ENCODE assay signal across 27 cellular contexts in genomic region chr14:53603994-53604393, GRCh38.
DNase-seq lines count a peak whose midpoint lies in the region; ATAC-seq, FAIRE-seq and TF ChIP-seq lines count a peak whose summit lies in the region.
"Had no signal": no experiment of that assay in that cellular context is flagged by ENCODE, and none has a peak within 500 bp of the region (broad histone marks: within the 10 kb centered on the region; RNA-seq: fewer than 3 reads in every experiment).

No MANE protein-coding gene starts in this region.

- H3K36me3 Mint-ChIP-seq in activated B cell treated with CpG ODN at 0.5 μM for 24 hours (ENCODE audit: low read depth): no peaks in the 10 kb centered on the region
- H3K36me3 Mint-ChIP-seq: CD8-positive, alpha-beta memory T cell had no signal

- no peaks in the 10 kb centered on the region for H3K27me3 Mint-ChIP-seq in activated B cell treated with CpG ODN at 0.5 μM for 24 hours
- H3K27me3 Mint-ChIP-seq: CD8-positive, alpha-beta memory T cell had no signal

- WGBS in mesenchymal stem cell: 98% methylated on average over 4 of the region's 5 CpGs

- no peaks in the 10 kb centered on the region for H3K36me3 ChIP-seq in mesenchymal stem cell (ENCODE audit: control insufficient read depth in 1 of 2, insufficient read depth in 2 of 2, low read depth in 1 of 2, low read length in 2 of 2)
- H3K36me3 ChIP-seq: MG63, SJSA1 had no signal

- H3K27ac Mint-ChIP-seq in activated B cell treated with CpG ODN at 0.5 μM for 24 hours: no peak overlapping the region
- H3K27ac Mint-ChIP-seq: CD8-positive, alpha-beta memory T cell; T-helper 2 cell treated with Interferon-gamma antibody and Interleukin-4, amounts not matched to agents 5 μg/mL and 100 μg/mL, for 36 hours had no signal

- no peak for TF ChIP-seq POLR2A in GM12892 (IDR thresholded peaks at IDR 0.05; ENCODE audit: low read depth, low read length)

- H3K27me3 ChIP-seq in mesenchymal stem cell (ENCODE audit: control insufficient read depth in 1 of 2, insufficient read depth in 1 of 2, low read length in 2 of 2): no peaks in the 10 kb centered on the region
- H3K27me3 ChIP-seq: MG63 had no signal

- no peak overlapping the region for H3K27ac ChIP-seq in mesenchymal stem cell (ENCODE audit: low read length, poor library complexity, severe bottlenecking)
- H3K27ac ChIP-seq: C4-2B, PC-9, SJSA1 had no signal

- DNase-seq in GM12892 (ENCODE audit: insufficient read length) (no peak), activated B cell treated with CpG ODN at 0.5 μM for 24 hours (no peak), medulla oblongata (ENCODE audit: extremely low spot score) (no peak), GM13977 (ENCODE audit: low spot score) (no peak), cardiac septum (ENCODE audit: low spot score) (no peak), mesenchymal stem cell (no peak)
- DNase-seq: CD8-positive, alpha-beta memory T cell; DMS 273 treated with DMSO at 0.1 percent for 48 hours; DMS79; MG63; NCI-H1105 treated with DMSO at 0.1 percent for 48 hours; NCI-H146; NCI-H1930; NCI-H446; NCI-H524 treated with DMSO at 0.1 percent for 48 hours; NCI-H774; PC-9; Right ventricle myocardium superior; RPMI8226 had no signal

- no peak overlapping the region for H2AFZ ChIP-seq in mesenchymal stem cell (ENCODE audit: low read depth, low read length)
- H2AFZ ChIP-seq: PC-9 had no signal

- TF ChIP-seq CTCF in activated B cell treated with CpG ODN at 0.5 μM for 24 hours (IDR thresholded peaks at IDR 0.05) (no peak), GM13977 (IDR thresholded peaks at IDR 0.05; ENCODE audit: extremely low read depth, insufficient read depth, missing control alignments) (no peak)

- H3K18ac ChIP-seq in mesenchymal stem cell (ENCODE audit: low read depth in 1 of 2, low read length in 2 of 2): no peak overlapping the region

- no peak overlapping the region for H2BK15ac ChIP-seq in mesenchymal stem cell (ENCODE audit: low read depth, poor library complexity, severe bottlenecking)

- no peaks in the 10 kb centered on the region for H3K9me3 Mint-ChIP-seq in activated B cell treated with CpG ODN at 0.5 μM for 24 hours
- H3K9me3 Mint-ChIP-seq: T-helper 2 cell treated with Interferon-gamma antibody and Interleukin-4, amounts not matched to agents 5 μg/mL and 100 μg/mL, for 36 hours had no signal

- H3K9me3 ChIP-seq in mesenchymal stem cell (ENCODE audit: control insufficient read depth, low read length): no peaks in the 10 kb centered on the region
- H3K9me3 ChIP-seq: MG63, SJSA1 had no signal

- H3K4me2 ChIP-seq in mesenchymal stem cell (ENCODE audit: low read length, poor library complexity, severe bottlenecking): no peak overlapping the region
- H3K4me2 ChIP-seq: PC-9 had no signal

- CTCF ChIA-PET in activated B cell treated with CpG ODN at 0.5 μM for 24 hours (lab: Charles Lee): no interaction called here

- no peak overlapping the region for H4K8ac ChIP-seq in mesenchymal stem cell (ENCODE audit: low read length)

- no peak overlapping the region for H3K4ac ChIP-seq in mesenchymal stem cell (ENCODE audit: low read depth in 1 of 2, low read length in 2 of 2)

- H3K4me1 Mint-ChIP-seq in activated B cell treated with CpG ODN at 0.5 μM for 24 hours: peaks cover 18% of the 10 kb centered on the region
- H3K4me1 Mint-ChIP-seq: CD8-positive, alpha-beta memory T cell had no signal

- H3K9ac ChIP-seq in mesenchymal stem cell (ENCODE audit: low read length): no peak overlapping the region

- intact Hi-C loops in activated B cell treated with CpG ODN at 0.5 μM for 24 hours (cut with micrococcal nuclease): loop anchor here (1.0 kb wide), 1 partner anchor 9 kb away; no protein-coding TSS in a partner anchor
- intact Hi-C loops in cardiac septum (cut with DNase I): no loop called here

- H3K14ac ChIP-seq in mesenchymal stem cell (ENCODE audit: low read length in 2 of 2): no peak overlapping the region

- POLR2A ChIA-PET in activated B cell treated with CpG ODN at 0.5 μM for 24 hours (lab: Charles Lee): interaction anchor here (0.7 kb wide), 1 partner anchor 1658 kb away, joined by 3 read pairs; no protein-coding TSS in a partner anchor

- no peak overlapping the region for H3K23ac ChIP-seq in mesenchymal stem cell (ENCODE audit: low read length in 2 of 2)

- H4K91ac ChIP-seq in mesenchymal stem cell (ENCODE audit: low read length): no peak overlapping the region

- no peak overlapping the region for H2BK12ac ChIP-seq in mesenchymal stem cell (ENCODE audit: low read length in 2 of 2)

- peaks cover 2% of the 10 kb centered on the region for H3K4me1 ChIP-seq in mesenchymal stem cell (ENCODE audit: control insufficient read depth, insufficient read depth, low read depth, low read length)
- H3K4me1 ChIP-seq: SJSA1 had no signal

- no peak overlapping the region for H2BK5ac ChIP-seq in mesenchymal stem cell (ENCODE audit: low read depth, low read length, poor library complexity, severe bottlenecking)

- no peak overlapping the region for H3K4me3 ChIP-seq in mesenchymal stem cell (ENCODE audit: insufficient read depth in 1 of 2, low read depth in 1 of 2, low read length in 2 of 2)
- H3K4me3 ChIP-seq: K562, MG63, PC-9, SJSA1 had no signal

- FAIRE-seq in GM12892 (lab: Jason Lieb, UNC): peak; percentile 64
- FAIRE-seq: H1, HepG2, K562 had no signal

- no peaks in the 10 kb centered on the region for H3K79me1 ChIP-seq in mesenchymal stem cell (replicated peaks; ENCODE audit: low read length, poor library complexity, severe bottlenecking)

- ATAC-seq in HG02885 (IDR thresholded peaks at IDR 0.05; ENCODE audit: poor library complexity, unreplicated experiment) (peak; percentile 55), activated B cell treated with CpG ODN at 0.5 μM for 24 hours (ENCODE audit: low read depth) (peak; percentile 59)
- ATAC-seq: HCT116, HepG2, K562 had no signal

- H3K4me3 Mint-ChIP-seq in activated B cell treated with CpG ODN at 0.5 μM for 24 hours: no peak overlapping the region
- H3K4me3 Mint-ChIP-seq: CD8-positive, alpha-beta memory T cell; T-helper 2 cell treated with Interferon-gamma antibody and Interleukin-4, amounts not matched to agents 5 μg/mL and 100 μg/mL, for 36 hours had no signal

- H2AK5ac ChIP-seq in mesenchymal stem cell (ENCODE audit: low read length, severe bottlenecking): no peak overlapping the region

- no peak overlapping the region for H2BK120ac ChIP-seq in mesenchymal stem cell (ENCODE audit: low read depth, low read length)

- in situ Hi-C loops in GM13977 (cut with MboI; ENCODE audit: low pct_unique_long_range_greater_than_20kb, low sequenced_read_pairs, unreplicated experiment): loop anchor here (10.0 kb wide), 1 partner anchor 49 kb away; no protein-coding TSS in a partner anchor
